ENCODE assay signal across 9 cellular contexts in the genomic region with DNA sequence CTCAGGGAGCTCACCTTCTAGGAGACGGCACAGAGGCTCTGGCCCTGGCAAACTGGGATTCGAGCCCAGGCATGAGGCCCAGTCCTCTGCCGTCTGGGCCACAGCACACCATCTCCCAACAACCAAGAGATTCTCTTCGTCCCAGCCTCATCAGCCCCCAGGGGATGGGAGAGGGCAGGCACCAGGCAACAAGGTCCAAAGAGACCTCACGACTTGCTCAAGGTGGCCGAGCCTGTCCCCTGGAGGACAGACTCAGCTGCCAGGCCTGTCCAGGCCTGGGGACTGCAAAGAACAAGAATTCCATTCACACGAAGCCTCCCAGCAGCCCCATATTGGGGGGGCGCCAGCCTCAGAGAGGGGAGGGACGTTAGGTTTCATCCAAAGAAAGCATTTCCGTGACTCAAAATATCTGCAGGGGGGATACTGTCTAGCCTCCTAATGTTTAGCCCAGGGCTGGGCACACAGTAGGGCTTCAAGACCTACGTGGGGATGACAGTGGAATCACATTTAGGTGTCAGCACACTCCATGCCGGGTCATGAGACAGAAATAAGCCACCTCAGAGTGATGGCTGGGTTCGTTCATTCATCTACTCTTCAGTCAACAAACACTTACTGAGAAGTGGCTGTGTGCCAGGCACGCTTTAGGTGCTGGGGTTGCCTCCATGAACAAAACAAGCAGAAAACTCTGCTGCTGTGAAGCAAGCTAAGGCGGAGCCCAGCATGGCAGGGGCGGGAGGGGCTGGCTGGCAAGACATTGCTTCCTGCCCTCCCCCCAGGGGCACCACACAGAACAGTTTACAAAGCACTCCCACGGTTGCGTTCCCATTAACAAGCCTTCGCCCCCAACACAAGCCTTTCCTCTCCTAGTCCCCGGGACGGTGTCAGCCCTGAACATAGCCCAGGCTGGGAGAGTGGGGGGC. TPM values are rescaled to one million over a fixed set of nuclear protein-coding genes. Genes with fewer than 3 reads are reported as not detected.
DNase-seq lines count a peak whose midpoint lies in the region; ATAC-seq and TF ChIP-seq lines count a peak whose summit lies in the region.
"Had no signal": no experiment of that assay in that cellular context is flagged by ENCODE, and none has a peak within 500 bp of the region (broad histone marks: within the 10 kb centered on the region; RNA-seq: fewer than 3 reads in every experiment).

No MANE protein-coding gene starts in this region.

- H3K36me3 ChIP-seq in lung (ENCODE audit: control insufficient read depth in 2 of 2, insufficient read depth in 2 of 2, low read length in 2 of 2) = no peaks in the 10 kb centered on the region

- peaks cover 0 to 2% of the 10 kb centered on the region in 2 donors for H3K9me3 ChIP-seq in lung (ENCODE audit: control insufficient read depth in 2 of 2, insufficient read depth in 1 of 2, low read length in 1 of 2)

- DNase-seq in DMS53 (lab: John Stamatoyannopoulos, UW) (peak; percentile 81), NCI-H345 (lab: John Stamatoyannopoulos, UW) (peak; percentile 94), lung (ENCODE audit: low spot score) (peak; percentile 58), amniotic stem cell (lab: John Stamatoyannopoulos, UW) (no peak), dedifferentiated amniotic fluid mesenchymal stem cell (ENCODE audit: extremely low spot score) (no peak)
- DNase-seq in activated effector memory CD4-positive, alpha-beta T cell treated with Interleukin-2 at 50 U/mL for 16 hours = peak; percentile 84

- no peak for ATAC-seq in lung (ENCODE audit: insufficient read depth, low FRiP score)
- no peak for ATAC-seq in HG02885 (IDR thresholded peaks at IDR 0.05; ENCODE audit: poor library complexity, unreplicated experiment)
- no peak for ATAC-seq in HG02678 (IDR thresholded peaks at IDR 0.05; ENCODE audit: unreplicated experiment)

- H3K27me3 ChIP-seq in lung (ENCODE audit: control insufficient read depth, insufficient read depth) = no peaks in the 10 kb centered on the region

- no peak overlapping the region for H3K4me3 ChIP-seq in lung

- peaks cover 0 to 22% of the 10 kb centered on the region in 2 donors for H3K4me1 ChIP-seq in lung (ENCODE audit: control insufficient read depth in 2 of 2, insufficient read depth in 2 of 2, low read length in 2 of 2)

- TF ChIP-seq CTCF in lung (IDR thresholded peaks at IDR 0.05; ENCODE audit: control extremely low read depth, extremely low read depth) = no peak

- peak overlapping the region; percentile 26 to 36 for H3K27ac ChIP-seq in lung (ENCODE audit: low read depth in 1 of 2, low read length in 1 of 2)

- 48 to 54% methylated on average over 21 of the region's 21 CpGs for WGBS in lung, 2 donors

RNA-seq across cellular contexts. Expression of a gene that starts 1.2 kb away (rescaled TPM):
- 1 to 10 TPM; 1.2 to 1.7 TPM for total RNA-seq in lung
- polyA plus RNA-seq in lung = 1 to 10 TPM in 1 of 2 donors, under 1 TPM in 1; 0.15 to 1.5 TPM

RNA-seq across cellular contexts. Expression of a gene that starts 11.6 kb away (rescaled TPM):
- 10 to 100 TPM; 26.3 to 56.8 TPM for total RNA-seq in lung
- 10 to 100 TPM; 55.7 to 69.5 TPM for polyA plus RNA-seq in lung

RNA-seq across cellular contexts. Expression of a gene that starts 12.8 kb away (rescaled TPM):
- 10 to 100 TPM in 1 of 2 donors, 1 to 10 TPM in 1; 3.2 to 21.3 TPM for total RNA-seq in lung
- 10 to 100 TPM; 15.8 to 19.7 TPM for polyA plus RNA-seq in lung

RNA-seq across cellular contexts. Expression of a gene that starts 15.0 kb away (rescaled TPM):
- 100 to 1,000 TPM in 1 of 2 donors, 10 to 100 TPM in 1; 87.2 to 175 TPM for total RNA-seq in lung
- polyA plus RNA-seq in lung = 100 to 1,000 TPM; 138 to 178 TPM

RNA-seq across cellular contexts. Expression of a gene that starts 20.8 kb away (rescaled TPM):
- 10 to 100 TPM in 1 of 2 donors, 1 to 10 TPM in 1; 8.8 to 13.7 TPM for total RNA-seq in lung
- 10 to 100 TPM; 10.8 to 19.0 TPM for polyA plus RNA-seq in lung
- total RNA-seq: dermis microvascular lymphatic vessel endothelial cell had no signal

Comparison
In these comparisons a context has a peak if more than half of its experiments do, and no peak if none do; other contexts are left out.
1. DNase-seq: peak in DMS53 (single experiment), NCI-H345 (single experiment), activated effector memory CD4-positive, alpha-beta T cell treated with Interleukin-2 at 50 U/mL for 16 hours (single experiment) and lung (single experiment); none in amniotic stem cell (single experiment) and dedifferentiated amniotic fluid mesenchymal stem cell (single experiment).